29 cellular contexts compared by ENCODE assay signal in the genomic region with DNA sequence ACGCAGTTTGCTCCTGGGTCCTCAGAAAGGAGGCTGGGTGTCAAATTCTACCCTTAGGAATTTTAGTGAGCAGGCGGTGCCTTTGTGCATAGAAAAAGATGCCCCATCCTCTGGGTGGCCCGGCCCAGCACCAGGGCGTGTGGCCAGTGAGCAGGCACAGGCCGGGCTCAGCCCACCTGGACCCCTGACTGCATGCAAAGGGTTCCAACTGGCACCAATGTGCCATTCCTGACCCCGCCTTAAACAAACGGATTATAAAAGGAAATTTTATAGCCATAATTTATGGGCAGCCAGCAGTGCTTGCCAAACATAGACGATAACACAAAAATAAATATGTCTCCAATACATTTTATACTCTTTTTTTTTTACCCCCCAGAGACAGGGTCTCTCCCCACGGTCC.
"Had no signal": no experiment of that assay in that cellular context is flagged by ENCODE, and none has a peak within 500 bp of the region (broad histone marks: within the 10 kb centered on the region; RNA-seq: fewer than 3 reads in every experiment).

No MANE protein-coding gene starts in this region.

- DNase-seq: activated CD4-positive, alpha-beta memory T cell treated with anti-CD3 and anti-CD28 coated beads for 36 hours; activated CD4-positive, alpha-beta T cell treated with anti-CD3 and anti-CD28 coated beads, Interleukin-2, amount 10 ng/mL, durations not matched to agents 24 days and 14 days; activated CD4-positive, CD25-positive, alpha-beta regulatory T cell treated with anti-CD3 and anti-CD28 coated beads, Interleukin-2, amount 50 U/mL, for 72 hours; activated CD8-positive, alpha-beta memory T cell treated with anti-CD3 and anti-CD28 coated beads, Interleukin-2, amount 50 U/mL, for 4 hours; activated gamma-delta T cell; activated naive CD4-positive, alpha-beta T cell treated with anti-CD3 and anti-CD28 coated beads, Interleukin-2, amount 10 ng/mL, durations not matched to agents 7 days and 5 days; activated naive CD8-positive, alpha-beta T cell treated with anti-CD3 and anti-CD28 coated beads, Interleukin-2, amount 10 ng/mL, durations not matched to agents 7 days and 5 days; activated T-cell treated with anti-CD3 and anti-CD28 coated beads, Interleukin-2, amount 50 U/mL, for 1 hour; cerebellar nuclear complex; colonic mucosa; effector CD8-positive, alpha-beta T cell; gastrocnemius medialis; glutamatergic neuron; left ventricle myocardium superior; ovary; right lobe of liver; stimulated activated CD4-positive, alpha-beta T cell treated with anti-CD3 and anti-CD28 coated beads, Interleukin-2, amount 100 ng/mL, for 48 hours; stimulated activated naive CD8-positive, alpha-beta T cell treated with anti-CD3 and anti-CD28 coated beads, Interleukin-15, Interleukin-2, amounts not matched to agents 100 U/mL and 50 U/mL, for 24 hours; T1000; testis; transverse colon had no signal

- H3K79me2 ChIP-seq: hepatocyte had no signal

- H3K4me3 ChIP-seq: ascending aorta, cardiac muscle cell, colonic mucosa, gastrocnemius medialis, hepatocyte, ovary, right lobe of liver, testis, transverse colon, vagina had no signal

- H2AFZ ChIP-seq: hepatocyte had no signal

- H3K36me3 Mint-ChIP-seq: activated CD4-positive, alpha-beta memory T cell treated with anti-CD3 and anti-CD28 coated beads for 36 hours; activated naive CD4-positive, alpha-beta T cell treated with anti-CD3 and anti-CD28 coated beads, Interleukin-2, amount 10 ng/mL, durations not matched to agents 7 days and 5 days; activated naive CD8-positive, alpha-beta T cell treated with anti-CD3 and anti-CD28 coated beads, Interleukin-2, amount 10 ng/mL, durations not matched to agents 7 days and 5 days; brain had no signal

- ATAC-seq: gastrocnemius medialis; left ventricle myocardium superior; right lobe of liver; stimulated activated naive CD8-positive, alpha-beta T cell treated with anti-CD3 and anti-CD28 coated beads, Interleukin-15, Interleukin-2, amounts not matched to agents 100 U/mL and 50 U/mL, for 24 hours had no signal

- H3K36me3 ChIP-seq: ascending aorta, cardiac muscle cell, colonic mucosa, gastrocnemius medialis, neutrophil, ovary, right lobe of liver, transverse colon, vagina had no signal

- H3K27me3 ChIP-seq: ascending aorta, cardiac muscle cell, hepatocyte, ovary, right lobe of liver, testis, vagina had no signal

- H3K9me3 Mint-ChIP-seq: activated CD4-positive, alpha-beta memory T cell treated with anti-CD3 and anti-CD28 coated beads for 36 hours; activated CD4-positive, alpha-beta T cell treated with anti-CD3 and anti-CD28 coated beads, Interleukin-2, amount 10 ng/mL, durations not matched to agents 24 days and 14 days; activated naive CD4-positive, alpha-beta T cell treated with anti-CD3 and anti-CD28 coated beads, Interleukin-2, amount 10 ng/mL, durations not matched to agents 7 days and 5 days; activated naive CD8-positive, alpha-beta T cell treated with anti-CD3 and anti-CD28 coated beads, Interleukin-2, amount 10 ng/mL, durations not matched to agents 7 days and 5 days; nephron had no signal

- H3K27me3 Mint-ChIP-seq: activated CD4-positive, alpha-beta memory T cell treated with anti-CD3 and anti-CD28 coated beads for 36 hours; activated naive CD8-positive, alpha-beta T cell treated with anti-CD3 and anti-CD28 coated beads, Interleukin-2, amount 10 ng/mL, durations not matched to agents 7 days and 5 days; progenitor cell of endocrine pancreas had no signal

- H3K4me3 Mint-ChIP-seq: activated CD4-positive, alpha-beta memory T cell treated with anti-CD3 and anti-CD28 coated beads for 36 hours; activated CD4-positive, alpha-beta T cell treated with anti-CD3 and anti-CD28 coated beads, Interleukin-2, amount 10 ng/mL, durations not matched to agents 24 days and 14 days; activated naive CD4-positive, alpha-beta T cell treated with anti-CD3 and anti-CD28 coated beads, Interleukin-2, amount 10 ng/mL, durations not matched to agents 7 days and 5 days; activated naive CD8-positive, alpha-beta T cell treated with anti-CD3 and anti-CD28 coated beads, Interleukin-2, amount 10 ng/mL, durations not matched to agents 7 days and 5 days; brain; nephron had no signal

- H3K27ac ChIP-seq: ascending aorta, cardiac muscle cell, colonic mucosa, gastrocnemius medialis, hepatocyte, neutrophil, ovary, right lobe of liver, testis, transverse colon, vagina had no signal

- H3K4me1 ChIP-seq: ascending aorta, colonic mucosa, gastrocnemius medialis, right lobe of liver, testis had no signal

- H3K27ac Mint-ChIP-seq: activated CD4-positive, alpha-beta memory T cell treated with anti-CD3 and anti-CD28 coated beads for 36 hours; activated CD4-positive, alpha-beta T cell treated with anti-CD3 and anti-CD28 coated beads, Interleukin-2, amount 10 ng/mL, durations not matched to agents 24 days and 14 days; activated naive CD4-positive, alpha-beta T cell treated with anti-CD3 and anti-CD28 coated beads, Interleukin-2, amount 10 ng/mL, durations not matched to agents 7 days and 5 days; activated naive CD8-positive, alpha-beta T cell treated with anti-CD3 and anti-CD28 coated beads, Interleukin-2, amount 10 ng/mL, durations not matched to agents 7 days and 5 days had no signal

- H3K4me2 ChIP-seq: hepatocyte had no signal

- H3K9me3 ChIP-seq: ascending aorta, colonic mucosa, gastrocnemius medialis, neutrophil, ovary, right lobe of liver, testis, transverse colon, vagina had no signal
